In genomic region chr19:49889687-49890348, GRCh38 we compare ENCODE assay signal across 8 cellular contexts. TPM values are rescaled to one million over a fixed set of nuclear protein-coding genes. Genes with fewer than 3 reads are reported as not detected.
DNase-seq lines count a peak whose midpoint lies in the region; ATAC-seq and TF ChIP-seq lines count a peak whose summit lies in the region.

No MANE protein-coding gene starts in this region.

- ATAC-seq in left lobe of liver (peak; percentile 63), HG03097 (IDR thresholded peaks at IDR 0.05; ENCODE audit: low FRiP score, unreplicated experiment) (no peak)

- H3K27ac Mint-ChIP-seq in chondrocyte (ENCODE audit: unreplicated experiment) = no peak overlapping the region

- H3K9me3 Mint-ChIP-seq in chondrocyte (ENCODE audit: low read depth) = no peaks in the 10 kb centered on the region

- H3K4me3 Mint-ChIP-seq in chondrocyte (ENCODE audit: unreplicated experiment) = peak overlapping the region; percentile 59

- peak; percentile 84 for TF ChIP-seq CTCF in chondrocyte (IDR thresholded peaks at IDR 0.05)

- H3K36me3 Mint-ChIP-seq in chondrocyte (ENCODE audit: low read depth) = peaks cover 6% of the 10 kb centered on the region

- DNase-seq in SKM-1 treated with dmso at 0.1 percent for 144 hours (lab: John Stamatoyannopoulos, UW; ENCODE audit: unreplicated experiment) (peak; percentile 24), SKM-1 (lab: John Stamatoyannopoulos, UW; ENCODE audit: unreplicated experiment) (no peak), chondrocyte (ENCODE audit: low spot score) (peak; percentile 93), left lobe of liver (ENCODE audit: low spot score) (no peak), cerebellar nuclear complex (lab: John Stamatoyannopoulos, UW) (no peak)
- peak; percentile 76 for DNase-seq in activated CD4-positive, CD25-positive, alpha-beta regulatory T cell treated with anti-CD3 and anti-CD28 coated beads, Interleukin-2, amount 50 U/mL, for 72 hours
- DNase-seq in stimulated activated CD4-positive, alpha-beta T cell treated with anti-CD3 and anti-CD28 coated beads, Interleukin-4, amount 100 ng/mL, for 24 hours = peak; percentile 73

- H3K27me3 Mint-ChIP-seq in chondrocyte (ENCODE audit: low read depth) = peaks cover 10% of the 10 kb centered on the region

- H3K4me1 Mint-ChIP-seq in chondrocyte (ENCODE audit: low read depth) = peaks cover 2% of the 10 kb centered on the region

RNA-seq across cellular contexts. Expression of gene IL4I1, which starts 6.9 kb away (rescaled TPM):
- total RNA-seq in chondrocyte (0.17 TPM in 1 of 3 replicates, not detected in the others), left lobe of liver (0.13 TPM)

RNA-seq across cellular contexts. Expression of gene TBC1D17, which starts 12.3 kb away (rescaled TPM):
- 36.3 to 45.3 TPM (median 44.8 TPM) in 3 replicates for total RNA-seq in chondrocyte
- 31.7 TPM for total RNA-seq in left lobe of liver

RNA-seq across cellular contexts. Expression of gene AKT1S1, which starts 12.7 kb away (rescaled TPM):
- total RNA-seq in chondrocyte (52.0 to 70.5 TPM (median 55.8 TPM) in 3 replicates), left lobe of liver (27.6 TPM)

RNA-seq across cellular contexts. Expression of gene PNKP, which starts 22.4 kb away (rescaled TPM):
- total RNA-seq in chondrocyte (51.4 to 97.0 TPM (median 52.4 TPM) in 3 replicates), left lobe of liver (33.7 TPM)

RNA-seq across cellular contexts. Expression of gene PTOV1, which starts 38.9 kb away (rescaled TPM):
- total RNA-seq in chondrocyte (168 to 229 TPM (median 170 TPM) in 3 replicates), left lobe of liver (86.0 TPM)

Comparison
In these comparisons a context has a peak if more than half of its experiments do, and no peak if none do; other contexts are left out.
1. DNase-seq: peak in SKM-1 treated with dmso at 0.1 percent for 144 hours (single experiment), activated CD4-positive, CD25-positive, alpha-beta regulatory T cell treated with anti-CD3 and anti-CD28 coated beads, Interleukin-2, amount 50 U/mL, for 72 hours (single experiment), chondrocyte (single experiment) and stimulated activated CD4-positive, alpha-beta T cell treated with anti-CD3 and anti-CD28 coated beads, Interleukin-4, amount 100 ng/mL, for 24 hours (single experiment); none in SKM-1 (single experiment), left lobe of liver (single experiment) and cerebellar nuclear complex (0 of 2).